16 cellular contexts compared by ENCODE assay signal in the genomic region with DNA sequence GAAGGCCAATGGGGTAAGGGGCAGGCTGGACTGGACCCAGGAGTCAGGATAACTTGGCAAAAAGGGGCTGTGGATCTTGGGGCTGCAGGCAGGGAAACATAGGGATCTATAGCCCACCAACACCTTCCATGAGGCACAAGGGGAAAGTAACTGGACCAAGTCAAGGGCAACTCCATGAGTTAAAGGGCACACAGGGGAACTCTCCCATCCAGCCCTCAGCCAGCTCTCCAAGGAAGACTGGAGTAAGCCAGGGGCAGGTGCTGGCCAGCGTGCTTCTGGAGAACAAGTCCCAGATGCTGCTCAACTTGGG. TPM values are rescaled to one million over a fixed set of nuclear protein-coding genes. Genes with fewer than 3 reads are reported as not detected.
DNase-seq lines count a peak whose midpoint lies in the region; ATAC-seq, FAIRE-seq and TF ChIP-seq lines count a peak whose summit lies in the region.
"Had no signal": no experiment of that assay in that cellular context is flagged by ENCODE, and none has a peak within 500 bp of the region (broad histone marks: within the 10 kb centered on the region; RNA-seq: fewer than 3 reads in every experiment).

No MANE protein-coding gene starts in this region.

- H3K9me3 ChIP-seq in H9 (ENCODE audit: control insufficient read depth, low read depth, low read length), result no peaks in the 10 kb centered on the region
- H3K9me3 ChIP-seq in PC-3 (ENCODE audit: low read length), result no peaks in the 10 kb centered on the region
- no peaks in the 10 kb centered on the region for H3K9me3 ChIP-seq in HepG2 (ENCODE audit: low read length)
- no peaks in the 10 kb centered on the region for H3K9me3 ChIP-seq in gastrocnemius medialis
- H3K9me3 ChIP-seq: heart left ventricle, spleen, vagina had no signal

- in situ Hi-C loops in HepG2 (cut with HindIII; ENCODE audit: extremely low pct_ligation_motif_present, low pct_unique_long_range_greater_than_20kb), result loop anchor here (25.0 kb wide), 1 partner anchor 1212 kb away; a partner anchor contains a TSS
- in situ Hi-C loops in gastrocnemius medialis (cut with MboI; ENCODE audit: low sequenced_read_pairs in 4 of 4), result loop anchor here in 1 of 4 donors (10.0 kb wide), 2 partner anchors 579 to 889 kb away; no protein-coding TSS in a partner anchor

- H2AK5ac ChIP-seq in H9 (ENCODE audit: insufficient read length, low read length), result no peak overlapping the region

- H3K4me2 ChIP-seq in H9 (ENCODE audit: insufficient read depth, insufficient read length, low read length) (no peak overlapping the region), PC-3 (ENCODE audit: low read length) (no peak overlapping the region), HepG2 (ENCODE audit: low read depth, low read length) (peak overlapping the region; percentile 88)

- no peak overlapping the region for H4K91ac ChIP-seq in H9 (ENCODE audit: insufficient read length, low read depth, low read length)

- no peak overlapping the region for H2BK15ac ChIP-seq in H9 (ENCODE audit: low read depth, low read length)

- peak overlapping the region; percentile 16 for H4K8ac ChIP-seq in H9 (replicated peaks; ENCODE audit: insufficient read length, low read depth, low read length)

- H3K79me1 ChIP-seq in H9 (ENCODE audit: insufficient read depth, low read depth, low read length, poor library complexity, severe bottlenecking), result no peaks in the 10 kb centered on the region

- peaks cover 2% of the 10 kb centered on the region for H3K27me3 Mint-ChIP-seq in H9 (ENCODE audit: low read depth)
- no peaks in the 10 kb centered on the region for H3K27me3 Mint-ChIP-seq in stimulated activated naive B cell treated with anti-CD40 and anti-IgM and Interleukin-4, amounts not matched to agents 10 μg/mL and 1 μg/mL and 100 μg/mL, for 72 hours
- no peaks in the 10 kb centered on the region for H3K27me3 Mint-ChIP-seq in activated T-cell treated with anti-CD3 and anti-CD28 coated beads, Interleukin-2, amount 50 U/mL, for 24 hours
- H3K27me3 Mint-ChIP-seq: CD4-positive, alpha-beta memory T cell had no signal

- H3T11ph ChIP-seq in H9 (ENCODE audit: low read length), result no peak overlapping the region

- H2BK12ac ChIP-seq in H9 (ENCODE audit: insufficient read length, low read depth, low read length), result no peak overlapping the region

- TF ChIP-seq CTCF in H9 (conservative IDR thresholded peaks at IDR 0.05) (no peak), PC-3 (conservative IDR thresholded peaks at IDR 0.05; ENCODE audit: low read depth, low read length) (no peak), HepG2 (CRISPR knock-in tag; IDR thresholded peaks at IDR 0.05) (no peak), gastrocnemius medialis (IDR thresholded peaks at IDR 0.05 in 4 of 5, conservative IDR thresholded peaks at IDR 0.05 in 1 of 5) (no peak)

- TF ChIP-seq EP300 in HepG2 (IDR thresholded peaks at IDR 0.05; ENCODE audit: low read depth in 2 of 2, low read length in 2 of 2), result no peak
- TF ChIP-seq EP300 in HepG2 (CRISPR knock-in tag; IDR thresholded peaks at IDR 0.05; ENCODE audit: borderline replicate concordance), result no peak

- H2BK5ac ChIP-seq in H9 (ENCODE audit: insufficient read length, low read length), result no peak overlapping the region

- ATAC-seq in PC-3 (no peak), HepG2 (peak; percentile 41), gastrocnemius medialis (no peak)
- ATAC-seq in stimulated activated naive B cell treated with anti-CD40 and anti-IgM and Interleukin-4, amounts not matched to agents 10 μg/mL and 1 μg/mL and 100 μg/mL, for 72 hours (replicated peaks), result no peak

- H3K4me3 Mint-ChIP-seq in H9, result no peak overlapping the region; a peak in 1 of 5 replicates
- H3K4me3 Mint-ChIP-seq in stimulated activated naive B cell treated with anti-CD40 and anti-IgM and Interleukin-4, amounts not matched to agents 10 μg/mL and 1 μg/mL and 100 μg/mL, for 72 hours, result peak overlapping the region; percentile 6 to 32
- H3K4me3 Mint-ChIP-seq in activated T-cell treated with anti-CD3 and anti-CD28 coated beads, Interleukin-2, amount 50 U/mL, for 24 hours, result no peak overlapping the region
- H3K4me3 Mint-ChIP-seq: CD4-positive, alpha-beta memory T cell; WTC11 had no signal

- H3K4me1 ChIP-seq in H9 (ENCODE audit: insufficient read depth, low read length), result peaks cover 2% of the 10 kb centered on the region; the same call in 1 of the 2 replicates
- no peaks in the 10 kb centered on the region; the same call in 1 of the 2 replicates for H3K4me1 ChIP-seq in PC-3 (ENCODE audit: insufficient read depth, low read length)
- H3K4me1 ChIP-seq in HepG2 (ENCODE audit: insufficient read depth, low read length), result peaks cover 75% of the 10 kb centered on the region
- H3K4me1 ChIP-seq in gastrocnemius medialis, result peaks cover 0 to 5% of the 10 kb centered on the region in 2 donors

- no peaks in the 10 kb centered on the region for H3K27me3 ChIP-seq in H9 (ENCODE audit: insufficient read depth, low read length)
- H3K27me3 ChIP-seq in PC-3 (ENCODE audit: low read length), result no peaks in the 10 kb centered on the region
- H3K27me3 ChIP-seq in HepG2 (ENCODE audit: control insufficient read depth in 1 of 2, insufficient read depth in 2 of 2, low read length in 2 of 2), result no peaks in the 10 kb centered on the region
- H3K27me3 ChIP-seq in gastrocnemius medialis, result no peaks in the 10 kb centered on the region
- H3K27me3 ChIP-seq: dorsolateral prefrontal cortex, heart left ventricle, spleen, vagina had no signal

- H3K79me2 ChIP-seq in H9 (ENCODE audit: insufficient read depth, low read length) (no peaks in the 10 kb centered on the region), PC-3 (ENCODE audit: low read length) (no peaks in the 10 kb centered on the region), HepG2 (ENCODE audit: insufficient read depth, low read length) (no peaks in the 10 kb centered on the region)

- peaks cover 17% of the 10 kb centered on the region in 2 experiments for H3K4me1 Mint-ChIP-seq in H9
- H3K4me1 Mint-ChIP-seq in stimulated activated naive B cell treated with anti-CD40 and anti-IgM and Interleukin-4, amounts not matched to agents 10 μg/mL and 1 μg/mL and 100 μg/mL, for 72 hours, result peaks cover 56 to 68% of the 10 kb centered on the region in 2 donors
- H3K4me1 Mint-ChIP-seq in activated T-cell treated with anti-CD3 and anti-CD28 coated beads, Interleukin-2, amount 50 U/mL, for 24 hours (ENCODE audit: low read depth), result peaks cover 38% of the 10 kb centered on the region

- H3K27ac ChIP-seq in H9 (ENCODE audit: insufficient read length, low read depth, low read length) (no peak overlapping the region), PC-3 (ENCODE audit: low read length) (no peak overlapping the region), HepG2 (ENCODE audit: extremely low read length, insufficient read depth, low read length) (peak overlapping the region; percentile 81), gastrocnemius medialis (no peak overlapping the region)
- H3K27ac ChIP-seq: heart left ventricle, spleen, vagina had no signal

- H3K23me2 ChIP-seq in H9 (ENCODE audit: insufficient read length, low read depth, low read length, poor library complexity, severe bottlenecking), result no peaks in the 10 kb centered on the region

- no peaks in the 10 kb centered on the region for H3F3A ChIP-seq in PC-3 (ENCODE audit: low read length, unreplicated experiment)

- TF ChIP-seq RAD21 in HepG2 (CRISPR knock-in tag; IDR thresholded peaks at IDR 0.05), result no peak

- no peak overlapping the region for H4K5ac ChIP-seq in H9 (ENCODE audit: insufficient read length, low read depth, low read length)

- H3K9me2 ChIP-seq in PC-3 (replicated peaks; ENCODE audit: low read length), result no peaks in the 10 kb centered on the region

- H3K36me3 Mint-ChIP-seq in H9 (ENCODE audit: insufficient read depth in 1 of 3, low read depth in 3 of 3), result no peaks in the 10 kb centered on the region
- no peaks in the 10 kb centered on the region for H3K36me3 Mint-ChIP-seq in stimulated activated naive B cell treated with anti-CD40 and anti-IgM and Interleukin-4, amounts not matched to agents 10 μg/mL and 1 μg/mL and 100 μg/mL, for 72 hours
- H3K36me3 Mint-ChIP-seq in activated T-cell treated with anti-CD3 and anti-CD28 coated beads, Interleukin-2, amount 50 U/mL, for 24 hours (ENCODE audit: low read depth), result no peaks in the 10 kb centered on the region
- H3K36me3 Mint-ChIP-seq: CD4-positive, alpha-beta memory T cell; WTC11 had no signal

- CTCF ChIA-PET in PC-3 (lab: Charles Lee) (interaction anchor here (1.5 kb wide), 1 partner anchor 44 kb away, joined by 4 read pairs; no protein-coding TSS in a partner anchor), HepG2 (lab: Yijun Ruan, JAX; ENCODE audit: low intra/inter-chr PET ratio, low total read pairs) (interaction anchor here (0.8 kb wide), 1 partner anchor 38 kb away, joined by 3 read pairs; no protein-coding TSS in a partner anchor)

- no peaks in the 10 kb centered on the region for H3K36me3 ChIP-seq in PC-3 (ENCODE audit: low read depth, low read length)
- H3K36me3 ChIP-seq in HepG2 (replicated peaks in 1 of 2; ENCODE audit: control insufficient read depth in 1 of 2, insufficient read depth in 2 of 2, low read length in 2 of 2), result no peaks in the 10 kb centered on the region
- no peaks in the 10 kb centered on the region for H3K36me3 ChIP-seq in gastrocnemius medialis
- H3K36me3 ChIP-seq: heart left ventricle, spleen, vagina had no signal

- H3K4ac ChIP-seq in H9 (ENCODE audit: low read depth, low read length), result no peak overlapping the region; the same call in 1 of the 2 replicates

- POLR2A ChIA-PET in PC-3 (lab: Charles Lee; ENCODE audit: unreplicated experiment) (no interaction called here), HepG2 (lab: Yijun Ruan, JAX) (interaction anchor here (0.9 to 4.7 kb wide), 17 partner anchors 9 to 1008 kb away, joined by 3 to 57 read pairs (median 4); a partner anchor contains a TSS)

- intact Hi-C loops in PC-3 (cut with micrococcal nuclease) (no loop called here), HepG2 (cut with micrococcal nuclease; ENCODE audit: unreplicated experiment) (no loop called here), gastrocnemius medialis (cut with DNase I; ENCODE audit: low total_unique reads) (no loop called here)

- H3K9ac ChIP-seq in H9 (ENCODE audit: extremely low read depth, insufficient read length, low read length) (no peak overlapping the region), PC-3 (ENCODE audit: low read length) (no peak overlapping the region), HepG2 (ENCODE audit: insufficient read depth, low read depth, low read length) (peak overlapping the region; percentile 57)

- H3K56ac ChIP-seq in H9 (ENCODE audit: insufficient read length, low read depth, low read length), result no peak overlapping the region

- H3K27ac Mint-ChIP-seq in H9, result no peak overlapping the region
- peak overlapping the region; percentile 34 for H3K27ac Mint-ChIP-seq in stimulated activated naive B cell treated with anti-CD40 and anti-IgM and Interleukin-4, amounts not matched to agents 10 μg/mL and 1 μg/mL and 100 μg/mL, for 72 hours
- H3K27ac Mint-ChIP-seq in activated T-cell treated with anti-CD3 and anti-CD28 coated beads, Interleukin-2, amount 50 U/mL, for 24 hours, result no peak overlapping the region
- H3K27ac Mint-ChIP-seq: WTC11 had no signal

- no peak overlapping the region for H2BK20ac ChIP-seq in H9 (ENCODE audit: low read depth, low read length, poor library complexity, severe bottlenecking)

- no peak for FAIRE-seq in HepG2 (lab: Jason Lieb, UNC)

- no TSS peak for BruUV-seq in PC-3 (replicated peaks; lab: Mats Ljungman, UMichigan)
- BruUV-seq in HepG2 (replicated peaks; lab: Mats Ljungman, UMichigan), result no TSS peak

- WGBS in H9 (ENCODE audit: extremely low coverage, insufficient read length, low lambda C conversion rate), result no CpG with 5 or more reads among the region's 1 CpG
- WGBS in HepG2 (ENCODE audit: low lambda C conversion rate), result no CpG with 5 or more reads among the region's 1 CpG

- DNase-seq in H9, result no peak
- DNase-seq in PC-3, result no peak
- no peak for DNase-seq in HepG2 (ENCODE audit: low spot score)
- no peak for DNase-seq in stimulated activated naive B cell treated with anti-CD40 and anti-IgM and Interleukin-4, amounts not matched to agents 10 μg/mL and 1 μg/mL and 100 μg/mL, for 72 hours
- DNase-seq in activated T-cell treated with anti-CD3 and anti-CD28 coated beads, Interleukin-2, amount 50 U/mL, for 24 hours, result no peak
- DNase-seq in gastrocnemius medialis, result no peak
- no peak for DNase-seq in activated CD4-positive, alpha-beta T cell treated with anti-CD3 and anti-CD28 coated beads for 1 hour
- DNase-seq: activated gamma-delta T cell; CD4-positive, alpha-beta memory T cell; cerebellar nuclear complex; GOT3 had no signal

- TF ChIP-seq POLR2A in HepG2 (IDR thresholded peaks at IDR 0.05; ENCODE audit: insufficient read depth in 1 of 2, low read depth in 2 of 2, low read length in 2 of 2) (peak; percentile 28 to 36; a peak in 2 of 4 replicates), gastrocnemius medialis (IDR thresholded peaks at IDR 0.05) (no peak)

- H2BK120ac ChIP-seq in H9 (ENCODE audit: low read depth, low read length, poor library complexity, severe bottlenecking), result no peak overlapping the region

- no peak overlapping the region for H3K18ac ChIP-seq in H9 (ENCODE audit: insufficient read length, low read depth, low read length)

- H2AFZ ChIP-seq in H9 (ENCODE audit: low read length) (no peak overlapping the region), PC-3 (ENCODE audit: low read length) (peak overlapping the region; percentile 68; the same call in 1 of the 2 replicates), HepG2 (ENCODE audit: low read length) (no peak overlapping the region)

- no peak overlapping the region for H3K14ac ChIP-seq in H9 (ENCODE audit: insufficient read depth, low read length)

- no peaks in the 10 kb centered on the region; a peak in 1 of 5 replicates for H3K9me3 Mint-ChIP-seq in H9
- H3K9me3 Mint-ChIP-seq in stimulated activated naive B cell treated with anti-CD40 and anti-IgM and Interleukin-4, amounts not matched to agents 10 μg/mL and 1 μg/mL and 100 μg/mL, for 72 hours, result no peaks in the 10 kb centered on the region
- H3K9me3 Mint-ChIP-seq in activated T-cell treated with anti-CD3 and anti-CD28 coated beads, Interleukin-2, amount 50 U/mL, for 24 hours, result no peaks in the 10 kb centered on the region
- H3K9me3 Mint-ChIP-seq: CD4-positive, alpha-beta memory T cell; WTC11 had no signal

- H3K4me3 ChIP-seq in PC-3 (ENCODE audit: low read length) (no peak overlapping the region), HepG2 (replicated peaks in 1 of 3; ENCODE audit: insufficient read depth in 1 of 3, low read depth in 2 of 3, low read length in 3 of 3) (peak overlapping the region; percentile 13 to 67 (median 32); a peak in 4 of 6 replicates), gastrocnemius medialis (no peak overlapping the region)
- H3K4me3 ChIP-seq: spleen had no signal

- H4K20me1 ChIP-seq in H9 (ENCODE audit: control insufficient read depth, insufficient read depth, insufficient read length), result no peaks in the 10 kb centered on the region
- no peaks in the 10 kb centered on the region for H4K20me1 ChIP-seq in PC-3 (ENCODE audit: low read length)
- H4K20me1 ChIP-seq in HepG2 (ENCODE audit: insufficient read depth, low read length), result no peaks in the 10 kb centered on the region

- no peak overlapping the region for H3K23ac ChIP-seq in H9 (ENCODE audit: insufficient read length, low read depth, low read length)

RNA-seq across cellular contexts. Expression of a gene that starts 31.3 kb away (rescaled TPM):
- total RNA-seq in H9 (2021) (95.0 and 109 TPM in 2 replicates), PC-3 (2014; rRNA removed) (63.1 and 79.7 TPM in 2 replicates), HepG2 (2016; rRNA removed; fragmentation: Illumina TruSeq; extraction: Trizol) (7.4 and 8.4 TPM in 2 replicates), gastrocnemius medialis (100 to 1,000 TPM in 3 of 4 donors, 10 to 100 TPM in 1; 60.2 to 196 (median 125) TPM)
- total RNA-seq in HepG2 (2016; cell fraction: cytosol; rRNA removed; fragmentation: Illumina TruSeq; extraction: Trizol; ENCODE audit: low read depth), result 2.6 and 3.4 TPM in 2 replicates
- total RNA-seq in HepG2 (2016; cell fraction: insoluble cytoplasmic fraction; rRNA removed; fragmentation: Illumina TruSeq; extraction: Trizol), result 7.9 and 8.4 TPM in 2 replicates
- total RNA-seq in HepG2 (2016; cell fraction: membrane; rRNA removed; fragmentation: Illumina TruSeq; extraction: Trizol), result 11.1 and 11.3 TPM in 2 replicates
- total RNA-seq in HepG2 (2016; cell fraction: nucleus; rRNA removed; fragmentation: Illumina TruSeq; extraction: Trizol), result 13.8 and 14.1 TPM in 2 replicates
- 10.2 and 12.7 TPM in 2 replicates for polyA plus RNA-seq in HepG2 (2011; rRNA removed)
- 11.2 and 18.0 TPM in 2 replicates for polyA plus RNA-seq in HepG2 (2011; cell fraction: cytosol; rRNA removed)
- 66.5 and 69.1 TPM in 2 replicates for polyA plus RNA-seq in HepG2 (2011; cell fraction: nucleus; rRNA removed)
- polyA plus RNA-seq in HepG2 (2012), result 23.2 and 32.2 TPM in 2 replicates
- 2.7 and 2.8 TPM in 2 replicates for polyA plus RNA-seq in HepG2 (2016; cell fraction: cytosol; fragmentation: Illumina TruSeq; extraction: Trizol; ENCODE audit: low read depth)
- 20.7 and 26.8 TPM in 2 replicates for polyA plus RNA-seq in HepG2 (2016; cell fraction: insoluble cytoplasmic fraction; fragmentation: Illumina TruSeq; extraction: Trizol; ENCODE audit: low read depth)
- 9.2 and 10.1 TPM in 2 replicates for polyA plus RNA-seq in HepG2 (2016; cell fraction: membrane; fragmentation: Illumina TruSeq; extraction: Trizol; ENCODE audit: low read depth)
- 53.8 and 57.0 TPM in 2 replicates for polyA plus RNA-seq in HepG2 (2016; cell fraction: nucleus; fragmentation: Illumina TruSeq; extraction: Trizol; ENCODE audit: insufficient read depth, low read depth)
- 8.5 and 26.8 TPM in 2 replicates for polyA minus RNA-seq in HepG2 (2011; rRNA and poly(A)+ RNA removed; ENCODE audit: low replicate concordance)
- 56.3 and 73.8 TPM in 2 replicates for polyA minus RNA-seq in HepG2 (2011; cell fraction: cytosol; rRNA and poly(A)+ RNA removed)
- polyA minus RNA-seq in HepG2 (2011; cell fraction: nucleus; rRNA and poly(A)+ RNA removed), result 11.8 and 13.8 TPM in 2 replicates

Comparison
In these comparisons a context has a peak if more than half of its experiments do, and no peak if none do; other contexts are left out.
1. H3K4me3 Mint-ChIP-seq: peak in stimulated activated naive B cell treated with anti-CD40 and anti-IgM and Interleukin-4, amounts not matched to agents 10 μg/mL and 1 μg/mL and 100 μg/mL, for 72 hours (2 of 2); none in H9 (0 of 2) and activated T-cell treated with anti-CD3 and anti-CD28 coated beads, Interleukin-2, amount 50 U/mL, for 24 hours (single experiment).
2. H3K4me3 ChIP-seq: peak in HepG2 (3 of 3); none in PC-3 (single experiment) and gastrocnemius medialis (0 of 4).
3. POLR2A ChIP-seq: peak in HepG2 (2 of 2); none in gastrocnemius medialis (0 of 2).